Comparison of ENCODE assay signal across 17 cellular contexts in the genomic region with DNA sequence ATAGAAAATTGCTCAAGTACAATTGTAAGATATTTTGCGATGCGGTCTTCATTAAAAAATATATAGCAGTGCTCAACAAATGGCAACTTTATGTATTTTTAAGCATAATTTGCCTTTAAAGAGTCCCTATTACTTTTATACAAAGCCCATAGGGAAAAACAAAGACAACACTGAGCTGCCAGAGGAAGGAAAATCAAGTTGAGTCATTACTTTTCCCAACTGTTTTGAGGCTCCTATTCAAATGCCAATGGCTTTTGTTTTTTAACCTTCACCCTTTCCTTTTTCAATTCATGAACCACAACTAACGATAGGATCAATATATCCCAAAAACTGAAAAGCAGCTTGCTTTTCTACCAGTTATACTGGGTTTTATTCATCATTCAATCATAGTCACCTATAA.
DNase-seq lines count a peak whose midpoint lies in the region; ATAC-seq and TF ChIP-seq lines count a peak whose summit lies in the region.
"Had no signal": no experiment of that assay in that cellular context is flagged by ENCODE, and none has a peak within 500 bp of the region (broad histone marks: within the 10 kb centered on the region; RNA-seq: fewer than 3 reads in every experiment).

No MANE protein-coding gene starts in this region.

- peaks cover 20% of the 10 kb centered on the region for H3K9me3 Mint-ChIP-seq in WTC11

- ATAC-seq in WTC11 (peak; percentile 41), GM21737 (IDR thresholded peaks at IDR 0.05; ENCODE audit: unreplicated experiment) (no peak), GM18519 (IDR thresholded peaks at IDR 0.05; ENCODE audit: low FRiP score, unreplicated experiment) (no peak), GM18498 (IDR thresholded peaks at IDR 0.05; ENCODE audit: unreplicated experiment) (no peak)
- ATAC-seq: K562 had no signal

- TF ChIP-seq CTCF in WTC11 (IDR thresholded peaks at IDR 0.05), result no peak

- peak overlapping the region; percentile 17 for H3K27ac Mint-ChIP-seq in WTC11
- H3K27ac Mint-ChIP-seq: CD14-positive monocyte; CD4-positive, alpha-beta memory T cell had no signal

- H3K9ac ChIP-seq in HUES48 (ENCODE audit: low read depth, low read length), result peak overlapping the region; percentile 31; the same call in 1 of the 2 replicates
- H3K9ac ChIP-seq in iPS-20b (ENCODE audit: low read depth, low read length), result peak overlapping the region; percentile 43; the same call in 1 of the 2 replicates

- H3K27ac ChIP-seq in HUES48 (ENCODE audit: low read depth, low read length) (peak overlapping the region; percentile 86), iPS-20b (ENCODE audit: low read length) (peak overlapping the region; percentile 61)

- DNase-seq in WTC11 (ENCODE audit: low spot score), result no peak
- DNase-seq: ACHN; AML-193; CD4-positive, alpha-beta memory T cell; DMS153; DMS79; GF-D8; GOT3; IMR-90 had no signal

- H3K36me3 Mint-ChIP-seq in WTC11, result peaks cover 15% of the 10 kb centered on the region
- H3K36me3 Mint-ChIP-seq: CD14-positive monocyte; CD4-positive, alpha-beta memory T cell had no signal

- H3K4me3 Mint-ChIP-seq in WTC11, result no peak overlapping the region; the same call in 1 of the 2 replicates
- H3K4me3 Mint-ChIP-seq: CD14-positive monocyte; CD4-positive, alpha-beta memory T cell had no signal

- no peaks in the 10 kb centered on the region; the same call in 1 of the 2 replicates for H3K27me3 Mint-ChIP-seq in WTC11 (ENCODE audit: low read depth)

- H3K9me3 ChIP-seq in HUES48 (ENCODE audit: control insufficient read depth, insufficient read depth, low read length) (no peaks in the 10 kb centered on the region), iPS-20b (ENCODE audit: insufficient read depth, low read depth, low read length) (peaks cover 10% of the 10 kb centered on the region; the same call in 1 of the 2 replicates)
- H3K9me3 ChIP-seq: HAP-1 had no signal

- H3K27me3 ChIP-seq in HUES48 (ENCODE audit: control insufficient read depth, insufficient read depth, low read length), result no peaks in the 10 kb centered on the region
- H3K27me3 ChIP-seq in iPS-20b (ENCODE audit: insufficient read depth, low read length), result no peaks in the 10 kb centered on the region

- peaks cover 39% of the 10 kb centered on the region for H3K4me1 Mint-ChIP-seq in WTC11
- H3K4me1 Mint-ChIP-seq: CD14-positive monocyte; CD4-positive, alpha-beta memory T cell had no signal

- H3K4me1 ChIP-seq in HUES48 (ENCODE audit: control insufficient read depth, insufficient read depth, low read length), result peaks cover 30% of the 10 kb centered on the region
- peaks cover 19% of the 10 kb centered on the region for H3K4me1 ChIP-seq in iPS-20b (ENCODE audit: insufficient read depth, low read length)

- CTCF ChIA-PET in WTC11 (lab: Charles Lee), result no interaction called here

- H3K36me3 ChIP-seq in HUES48 (ENCODE audit: control insufficient read depth, insufficient read depth, low read length) (no peaks in the 10 kb centered on the region), iPS-20b (ENCODE audit: insufficient read depth, low read depth, low read length) (no peaks in the 10 kb centered on the region)
- H3K36me3 ChIP-seq: HAP-1 had no signal

- H3K4me3 ChIP-seq in HUES48 (ENCODE audit: low read depth, low read length), result peak overlapping the region; percentile 35; the same call in 1 of the 2 replicates
- peak overlapping the region; percentile 19; the same call in 1 of the 2 replicates for H3K4me3 ChIP-seq in iPS-20b (ENCODE audit: low read length)
- H3K4me3 ChIP-seq: HAP-1, K562 had no signal

- POLR2A ChIA-PET in WTC11 (lab: Charles Lee), result no interaction called here

TF ChIP-seq in WTC11, 78 proteins besides CTCF, POLR2A, EP300 and RAD21:
- TF ChIP-seq PRRX2 (CRISPR knock-in tag; IDR thresholded peaks at IDR 0.05) (no peak), ZNF423 (CRISPR knock-in tag; IDR thresholded peaks at IDR 0.05) (no peak), TEAD1 (CRISPR knock-in tag; IDR thresholded peaks at IDR 0.05) (no peak), ZNF416 (CRISPR knock-in tag; IDR thresholded peaks at IDR 0.05) (no peak), IRF2 (CRISPR knock-in tag; IDR thresholded peaks at IDR 0.05; ENCODE audit: borderline replicate concordance, low read depth) (no peak), RELA (CRISPR knock-in tag; IDR thresholded peaks at IDR 0.05; ENCODE audit: borderline replicate concordance) (no peak), JUN (CRISPR knock-in tag; IDR thresholded peaks at IDR 0.05) (no peak)
- TF ChIP-seq, protein P1, sequence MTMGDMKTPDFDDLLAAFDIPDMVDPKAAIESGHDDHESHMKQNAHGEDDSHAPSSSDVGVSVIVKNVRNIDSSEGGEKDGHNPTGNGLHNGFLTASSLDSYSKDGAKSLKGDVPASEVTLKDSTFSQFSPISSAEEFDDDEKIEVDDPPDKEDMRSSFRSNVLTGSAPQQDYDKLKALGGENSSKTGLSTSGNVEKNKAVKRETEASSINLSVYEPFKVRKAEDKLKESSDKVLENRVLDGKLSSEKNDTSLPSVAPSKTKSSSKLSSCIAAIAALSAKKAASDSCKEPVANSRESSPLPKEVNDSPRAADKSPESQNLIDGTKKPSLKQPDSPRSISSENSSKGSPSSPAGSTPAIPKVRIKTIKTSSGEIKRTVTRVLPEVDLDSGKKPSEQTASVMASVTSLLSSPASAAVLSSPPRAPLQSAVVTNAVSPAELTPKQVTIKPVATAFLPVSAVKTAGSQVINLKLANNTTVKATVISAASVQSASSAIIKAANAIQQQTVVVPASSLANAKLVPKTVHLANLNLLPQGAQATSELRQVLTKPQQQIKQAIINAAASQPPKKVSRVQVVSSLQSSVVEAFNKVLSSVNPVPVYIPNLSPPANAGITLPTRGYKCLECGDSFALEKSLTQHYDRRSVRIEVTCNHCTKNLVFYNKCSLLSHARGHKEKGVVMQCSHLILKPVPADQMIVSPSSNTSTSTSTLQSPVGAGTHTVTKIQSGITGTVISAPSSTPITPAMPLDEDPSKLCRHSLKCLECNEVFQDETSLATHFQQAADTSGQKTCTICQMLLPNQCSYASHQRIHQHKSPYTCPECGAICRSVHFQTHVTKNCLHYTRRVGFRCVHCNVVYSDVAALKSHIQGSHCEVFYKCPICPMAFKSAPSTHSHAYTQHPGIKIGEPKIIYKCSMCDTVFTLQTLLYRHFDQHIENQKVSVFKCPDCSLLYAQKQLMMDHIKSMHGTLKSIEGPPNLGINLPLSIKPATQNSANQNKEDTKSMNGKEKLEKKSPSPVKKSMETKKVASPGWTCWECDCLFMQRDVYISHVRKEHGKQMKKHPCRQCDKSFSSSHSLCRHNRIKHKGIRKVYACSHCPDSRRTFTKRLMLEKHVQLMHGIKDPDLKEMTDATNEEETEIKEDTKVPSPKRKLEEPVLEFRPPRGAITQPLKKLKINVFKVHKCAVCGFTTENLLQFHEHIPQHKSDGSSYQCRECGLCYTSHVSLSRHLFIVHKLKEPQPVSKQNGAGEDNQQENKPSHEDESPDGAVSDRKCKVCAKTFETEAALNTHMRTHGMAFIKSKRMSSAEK (CRISPR knock-in tag; IDR thresholded peaks at IDR 0.05; ENCODE audit: borderline replicate concordance), result no peak
- TF ChIP-seq, protein P2, sequence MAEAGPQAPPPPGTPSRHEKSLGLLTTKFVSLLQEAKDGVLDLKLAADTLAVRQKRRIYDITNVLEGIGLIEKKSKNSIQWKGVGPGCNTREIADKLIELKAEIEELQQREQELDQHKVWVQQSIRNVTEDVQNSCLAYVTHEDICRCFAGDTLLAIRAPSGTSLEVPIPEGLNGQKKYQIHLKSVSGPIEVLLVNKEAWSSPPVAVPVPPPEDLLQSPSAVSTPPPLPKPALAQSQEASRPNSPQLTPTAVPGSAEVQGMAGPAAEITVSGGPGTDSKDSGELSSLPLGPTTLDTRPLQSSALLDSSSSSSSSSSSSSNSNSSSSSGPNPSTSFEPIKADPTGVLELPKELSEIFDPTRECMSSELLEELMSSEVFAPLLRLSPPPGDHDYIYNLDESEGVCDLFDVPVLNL (CRISPR knock-in tag; IDR thresholded peaks at IDR 0.05; ENCODE audit: borderline replicate concordance, low read depth), result no peak
TF ChIP-seq in WTC11: peak in this region for 0.
